Comparison of ENCODE assay signal across 8 cellular contexts in genomic region chr14:32711103-32711680, GRCh38.
DNase-seq lines count a peak whose midpoint lies in the region; ATAC-seq and TF ChIP-seq lines count a peak whose summit lies in the region.

No MANE protein-coding gene starts in this region.

- no peaks in the 10 kb centered on the region for H3K9me2 ChIP-seq in DOHH2 (replicated peaks; ENCODE audit: control insufficient read depth, low read length)

- H3K27me3 ChIP-seq in DOHH2 (ENCODE audit: control insufficient read depth, low read length), result no peaks in the 10 kb centered on the region
- no peaks in the 10 kb centered on the region for H3K27me3 ChIP-seq in HAP-1 (ENCODE audit: low read depth)
- no peaks in the 10 kb centered on the region for H3K27me3 ChIP-seq in thoracic aorta (replicated peaks; ENCODE audit: insufficient read depth)

- no peaks in the 10 kb centered on the region for H3K4me1 ChIP-seq in DOHH2 (ENCODE audit: control insufficient read depth, low read length)
- peaks cover 14% of the 10 kb centered on the region for H3K4me1 ChIP-seq in HAP-1
- peaks cover 23 to 53% of the 10 kb centered on the region in 2 donors for H3K4me1 ChIP-seq in thoracic aorta (ENCODE audit: control insufficient read depth in 1 of 2, low read depth in 2 of 2)

- H3F3A ChIP-seq in DOHH2 (ENCODE audit: control insufficient read depth, insufficient read depth), result no peaks in the 10 kb centered on the region

- H4K20me1 ChIP-seq in DOHH2 (ENCODE audit: control insufficient read depth, insufficient read depth, low read depth, low read length), result no peaks in the 10 kb centered on the region

- H3K9me3 ChIP-seq in DOHH2 (ENCODE audit: control insufficient read depth, insufficient read depth, low read length) (no peaks in the 10 kb centered on the region), HAP-1 (no peaks in the 10 kb centered on the region), thoracic aorta (no peaks in the 10 kb centered on the region)

- no peak overlapping the region for H3K4me3 ChIP-seq in DOHH2 (ENCODE audit: low read length)
- H3K4me3 ChIP-seq in HAP-1, result no peak overlapping the region
- H3K4me3 ChIP-seq in thoracic aorta, result no peak overlapping the region

- H3K79me2 ChIP-seq in DOHH2 (ENCODE audit: control insufficient read depth, low read length), result no peaks in the 10 kb centered on the region

- in situ Hi-C loops in HAP-1 (cut with MboI; ENCODE audit: low sequenced_read_pairs), result loop anchor here (25.0 kb wide), 1 partner anchor 1076 kb away; no protein-coding TSS in a partner anchor

- peak; percentile 63 for TF ChIP-seq CTCF in DOHH2 (IDR thresholded peaks at IDR 0.05; ENCODE audit: low read depth, low read length, poor library complexity, severe bottlenecking)
- TF ChIP-seq CTCF in thoracic aorta (IDR thresholded peaks at IDR 0.05), result peak; percentile 53

- ATAC-seq in thoracic aorta (ENCODE audit: insufficient number of reproducible peaks, low FRiP score, low read depth) (no peak), HG02870 (IDR thresholded peaks at IDR 0.05; ENCODE audit: unreplicated experiment) (no peak)

- no peak overlapping the region for H3K4me2 ChIP-seq in DOHH2 (ENCODE audit: low read length)

- no peaks in the 10 kb centered on the region for H3K36me3 ChIP-seq in DOHH2 (ENCODE audit: control insufficient read depth, low read length)
- H3K36me3 ChIP-seq in HAP-1 (replicated peaks), result no peaks in the 10 kb centered on the region
- no peaks in the 10 kb centered on the region for H3K36me3 ChIP-seq in thoracic aorta

- H3K27ac ChIP-seq in DOHH2 (ENCODE audit: low read depth, low read length) (no peak overlapping the region), thoracic aorta (no peak overlapping the region)

- peak; percentile 63 to 75 for DNase-seq in HAP-1 (ENCODE audit: low spot score in 2 of 2)
- DNase-seq in NCI-H2107 treated with DMSO at 0.1 percent for 48 hours (lab: John Stamatoyannopoulos, UW; ENCODE audit: unreplicated experiment), result peak; percentile 68
- peak; percentile 27 for DNase-seq in amniotic stem cell (lab: John Stamatoyannopoulos, UW)
- DNase-seq in iPS DF 4.7 (ENCODE audit: extremely low read depth, low spot score), result peak; percentile 22
- no peak for DNase-seq in thoracic aorta (ENCODE audit: low spot score)
- DNase-seq in ecto neural progenitor cell (ENCODE audit: low spot score), result no peak

Comparison
In these comparisons a context has a peak if more than half of its experiments do, and no peak if none do; other contexts are left out.
1. DNase-seq: peak in HAP-1 (2 of 2), NCI-H2107 treated with DMSO at 0.1 percent for 48 hours (single experiment), amniotic stem cell (single experiment) and iPS DF 4.7 (single experiment); none in thoracic aorta (single experiment) and ecto neural progenitor cell (single experiment).